8 cellular contexts compared by ENCODE assay signal in genomic region chr5:42948961-42949347, GRCh38.
A peak's percentile ranks its signal among the peaks of the same experiment; 100 is the strongest.
DNase-seq lines count a peak whose midpoint lies in the region; ATAC-seq and TF ChIP-seq lines count a peak whose summit lies in the region.

No MANE protein-coding gene starts in this region.

- no peak overlapping the region for H3K27ac ChIP-seq in duodenal mucosa (ENCODE audit: low read depth, low read length)

- no peak for TF ChIP-seq CTCF in NB4 (IDR thresholded peaks at IDR 0.05; ENCODE audit: low read depth, low read length)

- H3K4me3 ChIP-seq in NB4 (ENCODE audit: low read depth, low read length): peak overlapping the region; percentile 66
- peak overlapping the region; percentile 33 to 65 for H3K4me3 ChIP-seq in duodenal mucosa (ENCODE audit: low read depth in 1 of 2, low read length in 2 of 2)

- H3K27me3 ChIP-seq in duodenal mucosa (ENCODE audit: control insufficient read depth in 1 of 2, insufficient read depth in 2 of 2, low read length in 2 of 2): peaks cover 35 to 50% of the 10 kb centered on the region in 2 donors

- H3K9me3 ChIP-seq in duodenal mucosa (ENCODE audit: control insufficient read depth in 1 of 2, low read length in 2 of 2): no peaks in the 10 kb centered on the region

- H3K4me1 Mint-ChIP-seq in stimulated activated memory B cell treated with anti-CD40 and anti-IgM and Interleukin-4, amounts not matched to agents 10 μg/mL and 1 μg/mL and 100 μg/mL, for 72 hours: peaks cover 29% of the 10 kb centered on the region

- DNase-seq in activated CD4-positive, CD25-positive, alpha-beta regulatory T cell (lab: John Stamatoyannopoulos, UW): no peak
- DNase-seq in NB4 (ENCODE audit: low read depth): no peak
- no peak for DNase-seq in HuH-7 (ENCODE audit: low spot score)
- no peak for DNase-seq in dedifferentiated amniotic fluid mesenchymal stem cell (ENCODE audit: extremely low spot score)

- peak overlapping the region in 1 of 2 donors; percentile 4 for H3K9ac ChIP-seq in duodenal mucosa (ENCODE audit: low read depth in 1 of 2, low read length in 2 of 2)

- no peak for TF ChIP-seq POLR2A in NB4 (IDR thresholded peaks at IDR 0.05; ENCODE audit: extremely low read depth, insufficient read length)

- H3K4me3 Mint-ChIP-seq in stimulated activated memory B cell treated with anti-CD40 and anti-IgM and Interleukin-4, amounts not matched to agents 10 μg/mL and 1 μg/mL and 100 μg/mL, for 72 hours: peak overlapping the region; percentile 86

- peak; percentile 10 to 27 for ATAC-seq in activated CD4-positive, CD25-positive, alpha-beta regulatory T cell treated with anti-CD3 and anti-CD28 coated beads, Interleukin-2, amount 50 U/mL, for 24 hours
- ATAC-seq in stimulated activated memory B cell treated with anti-CD40 and anti-IgM and Interleukin-4, amounts not matched to agents 10 μg/mL and 1 μg/mL and 100 μg/mL, for 72 hours: no peak
- no peak for ATAC-seq in HG03039 (IDR thresholded peaks at IDR 0.05; ENCODE audit: unreplicated experiment)

- H3K9me3 Mint-ChIP-seq in stimulated activated memory B cell treated with anti-CD40 and anti-IgM and Interleukin-4, amounts not matched to agents 10 μg/mL and 1 μg/mL and 100 μg/mL, for 72 hours: no peaks in the 10 kb centered on the region

- no peaks in the 10 kb centered on the region for H3K36me3 Mint-ChIP-seq in stimulated activated memory B cell treated with anti-CD40 and anti-IgM and Interleukin-4, amounts not matched to agents 10 μg/mL and 1 μg/mL and 100 μg/mL, for 72 hours

- H3K4me1 ChIP-seq in duodenal mucosa (ENCODE audit: control insufficient read depth in 1 of 2, insufficient read depth in 2 of 2, low read length in 2 of 2): peaks cover 6 to 13% of the 10 kb centered on the region in 2 donors

- H3K27me3 Mint-ChIP-seq in stimulated activated memory B cell treated with anti-CD40 and anti-IgM and Interleukin-4, amounts not matched to agents 10 μg/mL and 1 μg/mL and 100 μg/mL, for 72 hours: peaks cover 6% of the 10 kb centered on the region

- peak overlapping the region; percentile 99 for H3K27ac Mint-ChIP-seq in stimulated activated memory B cell treated with anti-CD40 and anti-IgM and Interleukin-4, amounts not matched to agents 10 μg/mL and 1 μg/mL and 100 μg/mL, for 72 hours

- no peaks in the 10 kb centered on the region for H3K36me3 ChIP-seq in duodenal mucosa (ENCODE audit: control insufficient read depth in 1 of 2, insufficient read depth in 2 of 2, low read length in 2 of 2)

Comparison
In these comparisons a context has a peak if more than half of its experiments do, and no peak if none do; other contexts are left out.
1. ATAC-seq: peak in activated CD4-positive, CD25-positive, alpha-beta regulatory T cell treated with anti-CD3 and anti-CD28 coated beads, Interleukin-2, amount 50 U/mL, for 24 hours (2 of 2); none in stimulated activated memory B cell treated with anti-CD40 and anti-IgM and Interleukin-4, amounts not matched to agents 10 μg/mL and 1 μg/mL and 100 μg/mL, for 72 hours (single experiment) and HG03039 (single experiment).